8 cellular contexts compared by ENCODE assay signal in the genomic region with DNA sequence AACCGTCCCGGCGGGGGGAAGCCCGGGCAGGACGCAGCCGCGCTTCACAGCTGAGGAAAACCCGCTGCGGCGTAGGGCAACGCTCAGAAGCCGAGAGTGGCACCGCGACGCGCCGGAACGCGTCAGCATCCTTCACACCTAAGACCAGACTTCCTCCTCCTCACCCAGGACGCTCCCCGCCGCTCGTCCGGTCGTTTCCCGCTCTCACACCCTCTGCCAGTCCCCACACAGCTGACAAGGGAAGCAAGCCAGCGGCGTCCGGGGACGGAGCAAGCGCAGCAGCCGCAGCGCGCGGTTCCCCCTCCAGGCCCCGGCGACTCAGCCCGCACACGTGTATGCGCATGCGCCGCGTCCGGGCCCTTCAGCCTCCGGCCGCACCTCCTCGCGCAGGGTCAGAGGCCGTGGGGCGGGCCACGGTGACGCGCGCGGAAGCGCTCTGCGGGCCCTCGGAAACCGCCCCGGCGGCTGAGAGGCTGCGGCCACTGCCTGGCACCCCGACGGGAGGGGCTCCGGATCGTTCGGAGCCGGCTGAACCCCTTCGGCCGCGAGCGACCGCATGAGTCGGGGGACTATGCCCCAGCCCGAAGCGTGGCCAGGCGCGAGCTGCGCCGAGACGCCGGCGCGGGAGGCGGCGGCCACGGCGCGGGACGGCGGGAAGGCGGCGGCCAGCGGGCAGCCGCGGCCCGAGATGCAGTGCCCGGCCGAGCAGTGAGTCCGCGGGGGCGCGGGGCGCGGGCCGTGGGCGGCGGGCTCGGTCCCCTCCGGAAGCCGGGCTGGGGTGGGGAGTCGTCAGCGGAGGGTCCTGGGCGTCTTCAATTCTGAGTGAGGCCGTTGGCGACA. TPM values are rescaled to one million over a fixed set of nuclear protein-coding genes. Genes with fewer than 3 reads are reported as not detected.
A peak's percentile ranks its signal among the peaks of the same experiment; 100 is the strongest.
DNase-seq lines count a peak whose midpoint lies in the region; TF ChIP-seq lines count a peak whose summit lies in the region.

OTULIN (plus strand) TSS at position 449 of the 840 bp plus-strand sequence; CDS start at position 557, 108 bp downstream.

- peaks cover 16% of the 10 kb centered on the region for H3K36me3 Mint-ChIP-seq in neural progenitor cell

- DNase-seq in EL (peak; percentile 93), GOT3 (lab: John Stamatoyannopoulos, UW) (peak; percentile 79), LHCN-M2 (ENCODE audit: low read depth) (peak; percentile 89), SHP77 (lab: John Stamatoyannopoulos, UW) (peak; percentile 79 to 92), activated gamma-delta T cell (lab: John Stamatoyannopoulos, UW) (peak; percentile 88), foreskin fibroblast (peak; percentile 93 to 97), neural progenitor cell (ENCODE audit: low spot score) (peak; percentile 95), stromal cell of bone marrow (ENCODE audit: low read depth) (peak; percentile 77)

- H3K9ac ChIP-seq in neural progenitor cell = peak within 1 kb of the TSS; percentile 35

- H3K36me3 ChIP-seq in neural progenitor cell = no peaks in the 10 kb centered on the region

- peaks cover 8% of the 10 kb centered on the region for H3F3A ChIP-seq in neural progenitor cell (ENCODE audit: low read depth)

- H3K9me3 Mint-ChIP-seq in neural progenitor cell = no peaks in the 10 kb centered on the region

- no peaks in the 10 kb centered on the region for H3K9me3 ChIP-seq in neural progenitor cell (ENCODE audit: low read depth)

- no peak within 1 kb of the TSS for H3K27ac ChIP-seq in neural progenitor cell

- H3K27me3 ChIP-seq in neural progenitor cell = peaks cover 16% of the 10 kb centered on the region

- H3K4me2 ChIP-seq in neural progenitor cell = peak within 1 kb of the TSS; percentile 89

- peaks cover 55% of the 10 kb centered on the region for H3K79me2 ChIP-seq in neural progenitor cell (ENCODE audit: low read depth)

- peak within 1 kb of the TSS; percentile 80 for H2AFZ ChIP-seq in neural progenitor cell (replicated peaks)

- H3K27ac Mint-ChIP-seq in neural progenitor cell = peak within 1 kb of the TSS; percentile 57

- H3K4me1 ChIP-seq in neural progenitor cell = peaks cover 14% of the 10 kb centered on the region

- peak within 1 kb of the TSS; percentile 74 to 82 for H3K4me3 ChIP-seq in foreskin fibroblast (ENCODE audit: low read depth in 1 of 2, low read length in 2 of 2)
- peak within 1 kb of the TSS; percentile 75 for H3K4me3 ChIP-seq in neural progenitor cell

- peaks cover 4% of the 10 kb centered on the region for H3K27me3 Mint-ChIP-seq in neural progenitor cell (ENCODE audit: insufficient read depth, low read depth)

- H3K4me3 Mint-ChIP-seq in neural progenitor cell = peak within 1 kb of the TSS; percentile 97

- H4K20me1 ChIP-seq in neural progenitor cell (ENCODE audit: low read depth) = peaks cover 36% of the 10 kb centered on the region

- peaks cover 32% of the 10 kb centered on the region for H3K4me1 Mint-ChIP-seq in neural progenitor cell

- no peak for TF ChIP-seq CTCF in foreskin fibroblast (IDR thresholded peaks at IDR 0.05; ENCODE audit: low read depth, low read length)
- TF ChIP-seq CTCF in neural progenitor cell (IDR thresholded peaks at IDR 0.05) = no peak

RNA-seq across cellular contexts. Expression of gene OTULIN, which starts in this region (rescaled TPM):
- 30.5 and 37.8 TPM in 2 replicates for total RNA-seq in LHCN-M2 (2014; rRNA removed)
- 9.3 TPM for polyA plus RNA-seq in LHCN-M2 (2012)
- 23.1 and 32.9 TPM in 2 replicates for total RNA-seq in neural progenitor cell (ENCODE audit: low replicate concordance)
